Comparison of ENCODE assay signal across 1 cellular context in genomic region chr17:956905-957304, GRCh38.
TF ChIP-seq lines count a peak whose summit lies in the region.

No MANE protein-coding gene starts in this region.

TF ChIP-seq in HEK293T, 16 proteins besides CTCF, POLR2A, EP300 and RAD21 (continued from another document):
- no peak for TF ChIP-seq ZNF384 (IDR thresholded peaks at IDR 0.05)
- TF ChIP-seq LEF1 (IDR thresholded peaks at IDR 0.05; ENCODE audit: borderline replicate concordance) = no peak
